ENCODE assay signal across 9 cellular contexts in the genomic region with DNA sequence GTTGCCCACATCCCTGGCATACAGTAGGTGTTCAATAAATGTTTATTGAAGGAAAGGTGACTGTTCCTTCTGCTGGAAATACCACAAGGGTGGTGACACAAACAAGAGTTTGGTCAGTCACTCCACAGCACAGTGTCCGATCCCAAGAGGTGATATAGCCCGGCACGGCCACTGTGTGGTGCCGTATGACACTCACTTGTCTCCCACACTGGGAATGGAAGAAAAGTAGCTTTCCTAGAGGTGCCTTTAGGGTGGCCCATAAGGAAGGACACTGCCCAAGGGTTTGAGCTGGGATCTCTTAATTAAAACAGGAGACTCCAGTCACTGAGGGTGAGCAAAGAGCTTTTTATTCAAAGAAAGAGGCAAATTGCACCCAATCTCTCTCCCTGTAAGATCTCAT. TPM values are rescaled to one million over a fixed set of nuclear protein-coding genes. Genes with fewer than 3 reads are reported as not detected.
DNase-seq lines count a peak whose midpoint lies in the region; ATAC-seq and TF ChIP-seq lines count a peak whose summit lies in the region.
"Had no signal": no experiment of that assay in that cellular context is flagged by ENCODE, and none has a peak within 500 bp of the region (broad histone marks: within the 10 kb centered on the region; RNA-seq: fewer than 3 reads in every experiment).

No MANE protein-coding gene starts in this region.

- no peak overlapping the region for H3K4me2 ChIP-seq in DND-41 (ENCODE audit: insufficient read depth, low read length)

- H3K36me3 ChIP-seq in DND-41 (ENCODE audit: insufficient read depth, low read length) (peaks cover 4% of the 10 kb centered on the region; the same call in 1 of the 2 replicates), colonic mucosa (no peaks in the 10 kb centered on the region), mesodermal cell (ENCODE audit: control insufficient read depth, insufficient read depth, low read length) (no peaks in the 10 kb centered on the region)

- no peak overlapping the region for H2AFZ ChIP-seq in DND-41 (ENCODE audit: low read depth, low read length)

- DNase-seq in DND-41 (no peak), colonic mucosa (no peak), NCI-H1105 treated with DMSO at 0.1 percent for 48 hours (lab: John Stamatoyannopoulos, UW) (no peak)
- DNase-seq: NCI-H1694 treated with DMSO at 0.1 percent for 48 hours had no signal

- intact Hi-C loops in colonic mucosa (cut with DNase I): loop anchor here (5.0 kb wide), 2 partner anchors 383 to 593 kb away; no protein-coding TSS in a partner anchor

- H3K4me3 ChIP-seq in DND-41 (ENCODE audit: low read depth in 1 of 2, low read length in 2 of 2): no peak overlapping the region
- H3K4me3 ChIP-seq in colonic mucosa: no peak overlapping the region
- H3K4me3 ChIP-seq in mesodermal cell (ENCODE audit: extremely low read depth, insufficient read depth, low read length, poor library complexity, severe bottlenecking): no peak overlapping the region

- TF ChIP-seq CTCF in DND-41 (IDR thresholded peaks at IDR 0.05; ENCODE audit: borderline replicate concordance, extremely low read depth, low read length, poor library complexity, severe bottlenecking) (peak; percentile 52), LNCAP (IDR thresholded peaks at IDR 0.05) (peak; percentile 47), colonic mucosa (IDR thresholded peaks at IDR 0.05) (peak; percentile 23)

- H3K27me3 ChIP-seq in DND-41 (ENCODE audit: insufficient read depth, low read length, poor library complexity): no peaks in the 10 kb centered on the region
- H3K27me3 ChIP-seq in colonic mucosa: no peaks in the 10 kb centered on the region

- H3K79me2 ChIP-seq in DND-41 (ENCODE audit: insufficient read depth, low read length): no peaks in the 10 kb centered on the region

- no peaks in the 10 kb centered on the region for H4K20me1 ChIP-seq in DND-41 (ENCODE audit: insufficient read depth, low read length)

- peak; percentile 51; the same call in 1 of the 3 replicates for ATAC-seq in DND-41 (ENCODE audit: insufficient read depth, low read depth)
- no peak for ATAC-seq in HG02610 (IDR thresholded peaks at IDR 0.05; ENCODE audit: unreplicated experiment)
- no peak for ATAC-seq in HG03039 (IDR thresholded peaks at IDR 0.05; ENCODE audit: unreplicated experiment)
- no peak for ATAC-seq in HG03196 (IDR thresholded peaks at IDR 0.05; ENCODE audit: unreplicated experiment)

- H3K9ac ChIP-seq in DND-41 (ENCODE audit: low read depth, low read length) (no peak overlapping the region), colonic mucosa (ENCODE audit: low read depth in 2 of 2, low read length in 2 of 2) (no peak overlapping the region)

- WGBS in mesodermal cell (ENCODE audit: insufficient coverage in 2 of 2), 2 experiments: 69 to 94% methylated on average over 4 of the region's 4 CpGs

- H3K27ac ChIP-seq in DND-41 (ENCODE audit: low read length): no peak overlapping the region
- H3K27ac ChIP-seq in colonic mucosa: no peak overlapping the region
- H3K27ac ChIP-seq in mesodermal cell (ENCODE audit: low read depth, low read length, severe bottlenecking): peak overlapping the region; percentile 49

- H3K4me1 ChIP-seq in DND-41 (ENCODE audit: insufficient read depth, low read length) (no peaks in the 10 kb centered on the region), colonic mucosa (no peaks in the 10 kb centered on the region), mesodermal cell (ENCODE audit: control insufficient read depth, insufficient read depth, low read length, poor library complexity, severe bottlenecking) (no peaks in the 10 kb centered on the region)

- H3K9me3 ChIP-seq in DND-41 (ENCODE audit: insufficient read depth, low read length, severe bottlenecking) (no peaks in the 10 kb centered on the region), colonic mucosa (no peaks in the 10 kb centered on the region), mesodermal cell (ENCODE audit: control insufficient read depth, low read length) (no peaks in the 10 kb centered on the region)

RNA-seq across cellular contexts. Expression of a gene that starts 40.5 kb away (rescaled TPM):
- total RNA-seq in colonic mucosa: not detected
- not detected for polyA plus RNA-seq in mesodermal cell (2013, experiment 1 of 2)
- 0.10 TPM for polyA plus RNA-seq in mesodermal cell (2013, experiment 2 of 2)

RNA-seq across cellular contexts. Expression of a gene that starts 53.2 kb away (rescaled TPM):
- 1 to 10 TPM; 7.3 to 10.0 TPM for total RNA-seq in colonic mucosa
- 14.0 TPM for polyA plus RNA-seq in mesodermal cell (2013, experiment 1 of 2)
- polyA plus RNA-seq in mesodermal cell (2013, experiment 2 of 2): 13.1 TPM
